In the genomic region with DNA sequence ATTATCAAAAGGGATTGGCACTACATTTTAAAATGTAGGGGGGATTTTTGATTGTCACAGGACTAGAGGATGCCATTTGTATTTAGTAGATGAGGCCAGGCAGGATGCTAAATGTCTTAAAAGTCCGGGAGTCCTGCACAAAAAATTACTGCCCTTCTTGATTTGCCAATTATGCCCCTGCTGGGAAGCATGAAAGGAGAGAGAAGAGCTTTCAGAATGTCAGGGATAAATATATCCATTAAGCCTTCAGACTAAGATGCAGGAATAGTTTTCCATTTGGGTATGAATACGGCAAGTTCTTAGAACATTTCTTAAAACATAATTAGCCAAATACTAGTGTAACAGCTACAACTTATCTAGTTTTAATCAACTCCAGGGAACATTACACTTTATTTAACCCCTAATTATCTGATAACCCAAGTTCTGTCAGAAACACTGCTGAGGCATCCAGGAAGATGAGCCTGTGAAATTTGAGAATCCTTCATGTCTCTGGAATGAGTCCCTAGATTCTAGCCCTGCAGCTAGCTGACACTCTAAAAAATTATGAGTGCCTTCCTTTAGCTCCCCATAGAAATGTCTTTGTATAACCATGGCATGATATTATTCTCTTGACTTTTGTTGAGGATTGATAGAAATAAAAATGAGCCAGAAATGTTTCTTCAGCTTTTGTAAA, we compare ENCODE assay signal across 24 cellular contexts. TPM values are rescaled to one million over a fixed set of nuclear protein-coding genes. Genes with fewer than 3 reads are reported as not detected.
DNase-seq lines count a peak whose midpoint lies in the region; ATAC-seq and TF ChIP-seq lines count a peak whose summit lies in the region.
"Had no signal": no experiment of that assay in that cellular context is flagged by ENCODE, and none has a peak within 500 bp of the region (broad histone marks: within the 10 kb centered on the region; RNA-seq: fewer than 3 reads in every experiment).

No MANE protein-coding gene starts in this region.

- H3K27ac Mint-ChIP-seq in progenitor cell of endocrine pancreas, result no peak overlapping the region
- H3K27ac Mint-ChIP-seq: activated CD8-positive, alpha-beta memory T cell treated with anti-CD3 and anti-CD28 coated beads, Interleukin-2, amount 10 ng/mL, durations not matched to agents 7 days and 5 days had no signal

- H3K4me3 ChIP-seq in left ventricle myocardium inferior, result no peak overlapping the region
- H3K4me3 ChIP-seq in psoas muscle, result no peak overlapping the region
- H3K4me3 ChIP-seq: body of pancreas, colonic mucosa had no signal

- TF ChIP-seq CTCF in left ventricle myocardium inferior (IDR thresholded peaks at IDR 0.05; ENCODE audit: borderline replicate concordance) (no peak), psoas muscle (IDR thresholded peaks at IDR 0.05) (no peak), progenitor cell of endocrine pancreas (IDR thresholded peaks at IDR 0.05; ENCODE audit: unreplicated experiment) (no peak)

- ATAC-seq in left cardiac atrium (no peak), psoas muscle (peak; percentile 58 to 82 (median 74))
- ATAC-seq: activated CD8-positive, alpha-beta memory T cell treated with anti-CD3 and anti-CD28 coated beads, Interleukin-2, amount 10 ng/mL, durations not matched to agents 7 days and 5 days; body of pancreas; left lobe of liver had no signal

- intact Hi-C loops in left ventricle myocardium inferior (cut with micrococcal nuclease) (no loop called here), left cardiac atrium (cut with DNase I) (no loop called here), psoas muscle (cut with DNase I) (no loop called here)

- H3K36me3 ChIP-seq in left ventricle myocardium inferior (peaks cover 49% of the 10 kb centered on the region), psoas muscle (ENCODE audit: insufficient read depth in 1 of 2, low read depth in 1 of 2) (peaks cover 2 to 45% of the 10 kb centered on the region in 2 donors)

- peaks cover 1% of the 10 kb centered on the region for H3K4me1 Mint-ChIP-seq in progenitor cell of endocrine pancreas (ENCODE audit: low read depth)

- H3K27me3 ChIP-seq in left ventricle myocardium inferior (ENCODE audit: low read depth) (no peaks in the 10 kb centered on the region), psoas muscle (ENCODE audit: insufficient read depth in 3 of 3, low read length in 2 of 3) (no peaks in the 10 kb centered on the region)
- H3K27me3 ChIP-seq: body of pancreas, colonic mucosa had no signal

- DNase-seq in left ventricle myocardium inferior, result no peak
- no peak for DNase-seq in left cardiac atrium
- DNase-seq in NCI-H146 treated with DMSO at 0.1 percent for 48 hours (lab: John Stamatoyannopoulos, UW; ENCODE audit: unreplicated experiment), result peak; percentile 25
- DNase-seq in iris pigment epithelial cell (ENCODE audit: low read depth), result peak; percentile 16
- no peak for DNase-seq in psoas muscle
- no peak for DNase-seq in GM19240 (ENCODE audit: insufficient read length, low spot score)
- no peak for DNase-seq in progenitor cell of endocrine pancreas (ENCODE audit: low spot score, unreplicated experiment)
- no peak for DNase-seq in kidney glomerular epithelial cell (lab: John Stamatoyannopoulos, UW)
- DNase-seq: ACHN; activated CD8-positive, alpha-beta memory T cell treated with anti-CD3 and anti-CD28 coated beads, Interleukin-2, amount 10 ng/mL, durations not matched to agents 7 days and 5 days; activated naive CD8-positive, alpha-beta T cell treated with anti-CD3 and anti-CD28 coated beads, Interleukin-2, amount 50 U/mL, for 24 hours; body of pancreas; colonic mucosa; DMS53; glutamatergic neuron; NCI-H2081; NCI-H524 treated with DMSO at 0.1 percent for 48 hours; Right ventricle myocardium superior; stimulated activated naive CD4-positive, alpha-beta T cell treated with Interleukin-2 at 50 U/mL for 16 hours; SW 1271 had no signal

- H3K27ac ChIP-seq in left ventricle myocardium inferior (replicated peaks) (peak overlapping the region; percentile 16), psoas muscle (peak overlapping the region; percentile 39)
- H3K27ac ChIP-seq: body of pancreas, colonic mucosa, KMS-11 had no signal

- 36 to 62% (median 50%) methylated on average over 2 of the region's 2 CpGs for WGBS in psoas muscle, 3 donors

- H3K4me1 ChIP-seq in left ventricle myocardium inferior, result peaks cover 38% of the 10 kb centered on the region
- H3K4me1 ChIP-seq in psoas muscle, result peaks cover 16% of the 10 kb centered on the region
- H3K4me1 ChIP-seq: colonic mucosa had no signal

- H3K9me3 Mint-ChIP-seq in progenitor cell of endocrine pancreas (ENCODE audit: low read depth), result no peaks in the 10 kb centered on the region
- H3K9me3 Mint-ChIP-seq: activated naive CD8-positive, alpha-beta T cell treated with anti-CD3 and anti-CD28 coated beads, Interleukin-2, amount 50 U/mL, for 24 hours; activated T-helper 17 cell treated with anti-CD3 and anti-CD28 coated beads, Interleukin-2, amount 50 U/mL, for 72 hours; CD14-positive monocyte had no signal

- no peaks in the 10 kb centered on the region for H3K27me3 Mint-ChIP-seq in progenitor cell of endocrine pancreas
- H3K27me3 Mint-ChIP-seq: activated CD8-positive, alpha-beta memory T cell treated with anti-CD3 and anti-CD28 coated beads, Interleukin-2, amount 10 ng/mL, durations not matched to agents 7 days and 5 days; activated naive CD8-positive, alpha-beta T cell treated with anti-CD3 and anti-CD28 coated beads, Interleukin-2, amount 50 U/mL, for 24 hours; activated T-helper 17 cell treated with anti-CD3 and anti-CD28 coated beads, Interleukin-2, amount 50 U/mL, for 72 hours had no signal

- peaks cover 30% of the 10 kb centered on the region for H3K36me3 Mint-ChIP-seq in progenitor cell of endocrine pancreas (ENCODE audit: insufficient read depth)

- H3K9me3 ChIP-seq in left ventricle myocardium inferior (replicated peaks), result no peaks in the 10 kb centered on the region
- no peaks in the 10 kb centered on the region for H3K9me3 ChIP-seq in psoas muscle
- H3K9me3 ChIP-seq: body of pancreas, colonic mucosa had no signal

- H3K4me3 Mint-ChIP-seq in progenitor cell of endocrine pancreas (ENCODE audit: low read depth), result no peak overlapping the region
- H3K4me3 Mint-ChIP-seq: activated CD8-positive, alpha-beta memory T cell treated with anti-CD3 and anti-CD28 coated beads, Interleukin-2, amount 10 ng/mL, durations not matched to agents 7 days and 5 days; activated naive CD8-positive, alpha-beta T cell treated with anti-CD3 and anti-CD28 coated beads, Interleukin-2, amount 50 U/mL, for 24 hours; activated T-helper 17 cell treated with anti-CD3 and anti-CD28 coated beads, Interleukin-2, amount 50 U/mL, for 72 hours; CD14-positive monocyte had no signal

RNA-seq across cellular contexts. Expression of a gene that starts 34.1 kb away (rescaled TPM):
- total RNA-seq in left ventricle myocardium inferior (533 TPM), left cardiac atrium (100 to 1,000 TPM; 537 to 557 TPM), psoas muscle (100 to 1,000 TPM; 122 to 219 (median 171) TPM), progenitor cell of endocrine pancreas (196 and 207 TPM in 2 replicates)
- 100 to 1,000 TPM; 105 to 169 (median 117) TPM for polyA plus RNA-seq in psoas muscle

RNA-seq across cellular contexts. Expression of a gene that starts 36.4 kb away (rescaled TPM):
- total RNA-seq in left ventricle myocardium inferior (23.8 TPM), left cardiac atrium (10 to 100 TPM; 24.5 to 25.2 TPM), psoas muscle (10 to 100 TPM; 23.7 to 35.6 (median 30.7) TPM), progenitor cell of endocrine pancreas (34.0 and 34.6 TPM in 2 replicates)
- 10 to 100 TPM; 16.6 to 28.0 (median 25.4) TPM for polyA plus RNA-seq in psoas muscle

Comparison
In these comparisons a context has a peak if more than half of its experiments do, and no peak if none do; other contexts are left out.
1. DNase-seq: peak in NCI-H146 treated with DMSO at 0.1 percent for 48 hours (single experiment) and iris pigment epithelial cell (single experiment); none in left ventricle myocardium inferior (single experiment), left cardiac atrium (single experiment), psoas muscle (0 of 2), GM19240 (single experiment), progenitor cell of endocrine pancreas (single experiment) and kidney glomerular epithelial cell (single experiment).
2. ATAC-seq: peak in psoas muscle (4 of 4); none in left cardiac atrium (0 of 2).